8 cellular contexts compared by ENCODE assay signal in the genomic region with DNA sequence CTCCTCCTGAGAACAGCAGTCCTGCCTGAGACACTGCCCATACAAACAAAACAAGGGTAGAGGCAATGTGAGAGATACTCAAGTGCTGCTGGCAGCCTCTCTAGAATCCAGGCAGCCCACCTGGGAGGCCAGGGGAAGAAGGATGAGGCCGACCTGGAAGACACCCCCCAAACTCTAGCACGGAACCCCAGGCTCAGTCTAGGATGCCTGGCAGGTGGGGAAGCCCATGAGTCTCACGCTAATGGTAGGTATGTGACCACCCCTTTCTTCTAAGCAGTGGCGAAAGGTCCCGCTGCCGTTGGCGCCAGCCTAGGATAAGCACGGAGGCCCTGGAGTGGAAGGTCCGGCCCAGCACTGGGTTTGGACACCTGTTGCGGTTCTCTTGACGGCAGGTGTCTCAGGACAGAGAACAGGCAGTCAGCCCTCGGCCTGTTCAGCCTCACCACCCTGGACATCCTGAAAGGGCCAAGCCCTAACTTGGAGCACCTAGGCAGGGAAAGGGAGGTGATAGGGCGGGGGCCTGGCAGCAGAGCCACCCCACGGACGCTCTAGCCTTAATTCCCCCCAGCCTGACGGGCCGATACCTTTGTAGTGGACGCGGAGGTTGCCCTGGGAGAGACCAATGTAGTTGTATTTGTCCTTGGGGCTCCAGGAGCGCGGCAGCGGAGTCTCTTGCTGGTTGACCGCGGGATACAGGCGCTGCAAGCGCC. TPM values are rescaled to one million over a fixed set of nuclear protein-coding genes. Genes with fewer than 3 reads are reported as not detected.
DNase-seq lines count a peak whose midpoint lies in the region; ATAC-seq lines count a peak whose summit lies in the region.

No MANE protein-coding gene starts in this region.

- DNase-seq in RPMI8226 (peak; percentile 20), HuH-7.5 (ENCODE audit: low spot score) (no peak), NCI-H1930 (lab: John Stamatoyannopoulos, UW) (no peak)
- no peak for DNase-seq in stimulated activated CD4-positive, alpha-beta T cell treated with anti-CD3 and anti-CD28 coated beads, Interleukin-4, amount 100 ng/mL, for 1 hour

- peak overlapping the region; percentile 95 for H3K4me3 ChIP-seq in ACC112 (ENCODE audit: low read depth, low read length)
- peak overlapping the region; percentile 75 for H3K4me3 ChIP-seq in neuron (ENCODE audit: low read length)

- H3K4me1 ChIP-seq in ACC112 (ENCODE audit: control insufficient read depth, insufficient read depth, low read length, unreplicated experiment) (peaks cover 10% of the 10 kb centered on the region), neuron (ENCODE audit: insufficient read depth, low read length) (peaks cover 15% of the 10 kb centered on the region)

- H3K79me2 ChIP-seq in ACC112 (ENCODE audit: control insufficient read depth, insufficient read depth, low read length, unreplicated experiment), result peaks cover 24% of the 10 kb centered on the region

- H3K27me3 ChIP-seq in ACC112 (ENCODE audit: insufficient read depth, low read length) (no peaks in the 10 kb centered on the region), neuron (ENCODE audit: insufficient read depth, low read length) (no peaks in the 10 kb centered on the region)

- no peaks in the 10 kb centered on the region for H3K9me3 ChIP-seq in neuron (ENCODE audit: low read length)

- ATAC-seq in GM19438 (IDR thresholded peaks at IDR 0.05; ENCODE audit: low read depth, unreplicated experiment), result peak; percentile 1
- ATAC-seq in esophagus mucosa, result peak; percentile 13

- H3K27ac ChIP-seq in ACC112 (ENCODE audit: low read depth, low read length), result no peak overlapping the region

- peaks cover 8% of the 10 kb centered on the region for H3K36me3 ChIP-seq in ACC112 (ENCODE audit: insufficient read depth, low read length)
- H3K36me3 ChIP-seq in neuron (ENCODE audit: insufficient read depth, low read length), result peaks cover 28% of the 10 kb centered on the region

- H2AFZ ChIP-seq in ACC112 (ENCODE audit: low read length, unreplicated experiment), result peak overlapping the region; percentile 82
- peak overlapping the region; percentile 74 for H2AFZ ChIP-seq in neuron (ENCODE audit: low read depth, low read length)

RNA-seq across cellular contexts. Expression of a gene that starts 0.5 kb away (rescaled TPM):
- total RNA-seq in esophagus mucosa, result 20.1 TPM

RNA-seq across cellular contexts. Expression of a gene that starts 0.8 kb away (rescaled TPM):
- 0.40 TPM for total RNA-seq in esophagus mucosa

RNA-seq across cellular contexts. Expression of a gene that starts 36.2 kb away (rescaled TPM):
- total RNA-seq in esophagus mucosa, result 16.8 TPM

RNA-seq across cellular contexts. Expression of a gene that starts 40.9 kb away (rescaled TPM):
- 65.2 TPM for total RNA-seq in esophagus mucosa

RNA-seq across cellular contexts. Expression of a gene that starts 41.6 kb away (rescaled TPM):
- total RNA-seq in esophagus mucosa, result 16.5 TPM
